Comparison of ENCODE assay signal across 8 cellular contexts in the genomic region with DNA sequence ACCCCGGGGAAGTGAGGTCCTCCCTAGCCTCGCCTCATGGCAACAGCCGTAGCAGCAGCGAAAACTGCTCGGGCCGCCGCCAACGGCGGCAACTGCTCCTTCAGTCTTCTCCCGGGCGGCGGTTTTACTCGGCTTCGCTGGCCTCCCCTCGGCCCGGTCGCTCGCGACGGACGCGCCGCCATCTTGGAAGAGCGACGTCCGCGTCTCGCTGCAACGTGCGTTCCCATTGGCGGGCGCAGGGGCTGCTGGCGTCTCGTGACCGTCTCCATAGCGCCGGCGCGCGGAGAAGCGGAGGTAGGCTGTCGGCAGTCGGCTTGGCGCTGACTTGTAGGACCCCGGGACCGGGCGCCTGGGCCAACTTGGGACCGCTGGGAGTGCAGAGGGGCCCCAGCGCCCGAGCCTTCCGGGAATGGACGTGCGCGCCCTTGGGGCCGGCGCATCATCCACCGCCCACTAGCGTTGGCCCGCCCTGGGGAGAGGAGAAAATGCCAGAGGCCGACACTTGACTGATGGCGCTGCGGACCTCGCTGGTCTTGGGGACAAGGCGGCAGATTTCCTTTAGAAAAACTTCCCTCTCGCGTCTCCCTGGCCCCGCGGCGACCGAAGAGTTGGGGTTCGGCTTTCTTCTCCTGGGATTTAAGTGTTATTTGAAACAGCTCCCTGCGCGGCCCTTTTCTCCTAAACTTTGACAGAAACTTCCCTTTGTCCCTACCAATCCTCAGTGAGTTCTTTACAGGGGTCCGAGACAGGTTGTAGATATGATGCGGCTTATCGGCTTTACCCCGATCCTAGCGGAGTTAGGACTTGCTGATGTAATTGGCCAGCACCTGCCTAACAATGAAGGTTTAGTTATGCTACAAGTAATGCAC. TPM values are rescaled to one million over a fixed set of nuclear protein-coding genes. Genes with fewer than 3 reads are reported as not detected.
DNase-seq lines count a peak whose midpoint lies in the region; FAIRE-seq and TF ChIP-seq lines count a peak whose summit lies in the region.

A gene with protein sequence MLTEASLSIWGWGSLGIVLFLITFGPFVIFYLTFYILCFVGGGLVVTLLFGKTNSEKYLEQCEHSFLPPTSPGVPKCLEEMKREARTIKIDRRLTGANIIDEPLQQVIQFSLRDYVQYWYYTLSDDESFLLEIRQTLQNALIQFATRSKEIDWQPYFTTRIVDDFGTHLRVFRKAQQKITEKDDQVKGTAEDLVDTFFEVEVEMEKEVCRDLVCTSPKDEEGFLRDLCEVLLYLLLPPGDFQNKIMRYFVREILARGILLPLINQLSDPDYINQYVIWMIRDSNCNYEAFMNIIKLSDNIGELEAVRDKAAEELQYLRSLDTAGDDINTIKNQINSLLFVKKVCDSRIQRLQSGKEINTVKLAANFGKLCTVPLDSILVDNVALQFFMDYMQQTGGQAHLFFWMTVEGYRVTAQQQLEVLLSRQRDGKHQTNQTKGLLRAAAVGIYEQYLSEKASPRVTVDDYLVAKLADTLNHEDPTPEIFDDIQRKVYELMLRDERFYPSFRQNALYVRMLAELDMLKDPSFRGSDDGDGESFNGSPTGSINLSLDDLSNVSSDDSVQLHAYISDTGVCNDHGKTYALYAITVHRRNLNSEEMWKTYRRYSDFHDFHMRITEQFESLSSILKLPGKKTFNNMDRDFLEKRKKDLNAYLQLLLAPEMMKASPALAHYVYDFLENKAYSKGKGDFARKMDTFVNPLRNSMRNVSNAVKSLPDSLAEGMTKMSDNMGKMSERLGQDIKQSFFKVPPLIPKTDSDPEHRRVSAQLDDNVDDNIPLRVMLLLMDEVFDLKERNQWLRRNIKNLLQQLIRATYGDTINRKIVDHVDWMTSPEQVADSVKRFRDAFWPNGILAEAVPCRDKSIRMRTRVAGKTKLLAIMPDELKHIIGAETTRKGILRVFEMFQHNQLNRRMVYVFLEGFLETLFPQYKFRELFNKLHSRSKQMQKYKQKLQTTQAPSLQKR (minus strand): TSS at position 193 of the 869 bp plus-strand sequence. CDS start 199 bp downstream, outside the sequence.

- peak; percentile 93 for FAIRE-seq in G401.6 (lab: Jason Lieb, UNC)

- no peak within 1 kb of the TSS for H2BK20ac ChIP-seq in H9 (ENCODE audit: low read depth, low read length, poor library complexity, severe bottlenecking)

- peaks cover 8% of the 10 kb centered on the region for H3K23me2 ChIP-seq in H9 (ENCODE audit: insufficient read length, low read depth, low read length, poor library complexity, severe bottlenecking)

- TF ChIP-seq RAD21 in neural cell (conservative IDR thresholded peaks at IDR 0.05): peak; percentile 35

- H3K9me3 ChIP-seq in H9 (ENCODE audit: control insufficient read depth, low read depth, low read length) (no peaks in the 10 kb centered on the region), neural cell (ENCODE audit: low read length) (no peaks in the 10 kb centered on the region), stomach (no peaks in the 10 kb centered on the region)

- H2BK15ac ChIP-seq in H9 (ENCODE audit: low read depth, low read length): no peak within 1 kb of the TSS

- no peaks in the 10 kb centered on the region; a peak in 1 of 5 replicates for H3K9me3 Mint-ChIP-seq in H9

- H3K79me2 ChIP-seq in H9 (ENCODE audit: insufficient read depth, low read length) (peaks cover 3% of the 10 kb centered on the region; the same call in 1 of the 2 replicates), neural cell (replicated peaks; ENCODE audit: insufficient read depth, low read length) (peaks cover 43% of the 10 kb centered on the region)

- H4K20me1 ChIP-seq in H9 (ENCODE audit: control insufficient read depth, insufficient read depth, insufficient read length) (no peaks in the 10 kb centered on the region), neural cell (ENCODE audit: insufficient read depth) (no peaks in the 10 kb centered on the region)

- no peaks in the 10 kb centered on the region for H3K27me3 ChIP-seq in H9 (ENCODE audit: insufficient read depth, low read length)
- no peaks in the 10 kb centered on the region for H3K27me3 ChIP-seq in neural cell (ENCODE audit: insufficient read depth, low read depth, low read length)
- no peaks in the 10 kb centered on the region for H3K27me3 ChIP-seq in stomach

- no peak within 1 kb of the TSS for H2BK5ac ChIP-seq in H9 (ENCODE audit: insufficient read length, low read length)

- H3F3A ChIP-seq in neural cell (ENCODE audit: insufficient read depth, low read length, poor library complexity, severe bottlenecking): no peaks in the 10 kb centered on the region

- peak within 1 kb of the TSS; percentile 90 for H3K9ac ChIP-seq in H9 (ENCODE audit: extremely low read depth, insufficient read length, low read length)
- peak within 1 kb of the TSS; percentile 93 for H3K9ac ChIP-seq in neural cell (ENCODE audit: low read length)

- no peaks in the 10 kb centered on the region for H3K9me2 ChIP-seq in neural cell (ENCODE audit: insufficient read depth, low read length)

- no peaks in the 10 kb centered on the region for H3K27me3 Mint-ChIP-seq in H9 (ENCODE audit: low read depth)

- no peak within 1 kb of the TSS for H4K91ac ChIP-seq in H9 (ENCODE audit: insufficient read length, low read depth, low read length)

- H3K4me1 ChIP-seq in H9 (ENCODE audit: insufficient read depth, low read length): peaks cover 3% of the 10 kb centered on the region; the same call in 1 of the 2 replicates
- H3K4me1 ChIP-seq in stomach: peaks cover 15 to 49% (median 31%) of the 10 kb centered on the region in 4 donors

- peak within 1 kb of the TSS; percentile 62 for H3K18ac ChIP-seq in H9 (ENCODE audit: insufficient read length, low read depth, low read length)

- H2AFZ ChIP-seq in H9 (ENCODE audit: low read length): no peak within 1 kb of the TSS
- peak within 1 kb of the TSS; percentile 94 for H2AFZ ChIP-seq in neural cell (ENCODE audit: low read depth, low read length)

- H3K4ac ChIP-seq in H9 (ENCODE audit: low read depth, low read length): no peak within 1 kb of the TSS; the same call in 1 of the 2 replicates

- H3K4me1 Mint-ChIP-seq in H9: peaks cover 21 to 23% of the 10 kb centered on the region in 2 experiments

- no peak within 1 kb of the TSS for H2BK12ac ChIP-seq in H9 (ENCODE audit: insufficient read length, low read depth, low read length)

- no peak within 1 kb of the TSS for H2BK120ac ChIP-seq in H9 (ENCODE audit: low read depth, low read length, poor library complexity, severe bottlenecking)

- peak within 1 kb of the TSS; percentile 89 for H3K4me3 ChIP-seq in neural cell (ENCODE audit: low read length)
- H3K4me3 ChIP-seq in stomach: peak within 1 kb of the TSS; percentile 58 to 87 (median 82)

- H3K27ac ChIP-seq in H9 (ENCODE audit: insufficient read length, low read depth, low read length): peak within 1 kb of the TSS; percentile 21
- peak within 1 kb of the TSS; percentile 91 for H3K27ac ChIP-seq in neural cell (ENCODE audit: low read length)
- H3K27ac ChIP-seq in stomach: peak within 1 kb of the TSS; percentile 85 to 98 (median 97)

- H3K27ac Mint-ChIP-seq in H9: peak within 1 kb of the TSS; percentile 95 to 99 (median 99)

- no peak within 1 kb of the TSS for H4K8ac ChIP-seq in H9 (replicated peaks; ENCODE audit: insufficient read length, low read depth, low read length)

- H3K56ac ChIP-seq in H9 (ENCODE audit: insufficient read length, low read depth, low read length): no peak within 1 kb of the TSS

- H3K4me3 Mint-ChIP-seq in H9: peak within 1 kb of the TSS; percentile 94 to 99

- H3K36me3 ChIP-seq in neural cell (ENCODE audit: insufficient read depth, low read length) (no peaks in the 10 kb centered on the region), stomach (no peaks in the 10 kb centered on the region)

- no peak within 1 kb of the TSS for H3K23ac ChIP-seq in H9 (ENCODE audit: insufficient read length, low read depth, low read length)

- TF ChIP-seq EP300 in neural cell (conservative IDR thresholded peaks at IDR 0.05; ENCODE audit: poor library complexity, severe bottlenecking): peak; percentile 56
- no peak for TF ChIP-seq EP300 in stomach (IDR thresholded peaks at IDR 0.05)

- H3K4me2 ChIP-seq in H9 (ENCODE audit: insufficient read depth, insufficient read length, low read length) (peak within 1 kb of the TSS; percentile 93), neural cell (ENCODE audit: low read length) (peak within 1 kb of the TSS; percentile 83)

- H3K36me3 Mint-ChIP-seq in H9 (ENCODE audit: insufficient read depth in 1 of 3, low read depth in 3 of 3): no peaks in the 10 kb centered on the region

- WGBS in H9 (ENCODE audit: extremely low coverage, insufficient read length, low lambda C conversion rate): no CpG with 5 or more reads among the region's 78 CpGs
- 0 to 1% (median 0%) methylated on average over 26 to 78 of the region's 78 CpGs for WGBS in stomach, 5 donors

- no peak for TF ChIP-seq POLR2A in stomach (IDR thresholded peaks at IDR 0.05)

- H2AK5ac ChIP-seq in H9 (ENCODE audit: insufficient read length, low read length): no peak within 1 kb of the TSS

- no peak within 1 kb of the TSS for H3T11ph ChIP-seq in H9 (ENCODE audit: low read length)

- peak; percentile 95 for DNase-seq in H9
- DNase-seq in M059J (ENCODE audit: low read depth): peak; percentile 93
- DNase-seq in SHP77 (lab: John Stamatoyannopoulos, UW): peak; percentile 92 to 98
- peak; percentile 96 for DNase-seq in activated effector memory CD4-positive, alpha-beta T cell treated with anti-CD3 and anti-CD28 coated beads, Interleukin-2, amount 50 U/mL, for 16 hours
- DNase-seq in fibroblast of the conjunctiva (ENCODE audit: low read depth): peak; percentile 83
- peak; percentile 92 for DNase-seq in stomach

- intact Hi-C loops in stomach (cut with DNase I; ENCODE audit: low total_unique reads): no loop called here

- H4K5ac ChIP-seq in H9 (ENCODE audit: insufficient read length, low read depth, low read length): peak within 1 kb of the TSS; percentile 17

- TF ChIP-seq CTCF in H9 (conservative IDR thresholded peaks at IDR 0.05) (peak; percentile 41; the same call in 2 of the 3 replicates), neural cell (IDR thresholded peaks at IDR 0.05; ENCODE audit: poor library complexity, severe bottlenecking) (peak; percentile 70), stomach (IDR thresholded peaks at IDR 0.05) (no peak)

- no peaks in the 10 kb centered on the region for H3K79me1 ChIP-seq in H9 (ENCODE audit: insufficient read depth, low read depth, low read length, poor library complexity, severe bottlenecking)

- H3K14ac ChIP-seq in H9 (ENCODE audit: insufficient read depth, low read length): peak within 1 kb of the TSS; percentile 62

RNA-seq across cellular contexts. Expression of the gene that starts here (rescaled TPM):
- 29.0 and 29.6 TPM in 2 replicates for total RNA-seq in H9 (2021)
- total RNA-seq in M059J (2014; rRNA removed; shearing (Covaris generic)): 18.5 and 36.1 TPM in 2 replicates
- polyA plus RNA-seq in neural cell: 50.6 and 51.7 TPM in 2 replicates
- 104 and 106 TPM in 2 replicates for polyA minus RNA-seq in neural cell
- 100 to 1,000 TPM in 2 of 5 donors, 10 to 100 TPM in 3; 26.8 to 115 (median 43.7) TPM for total RNA-seq in stomach
- 1 to 10 TPM; 6.0 to 7.2 (median 6.8) TPM for polyA plus RNA-seq in stomach

Comparison
In these comparisons a context has a peak if more than half of its experiments do, and no peak if none do; other contexts are left out.
1. Peak in every context shown above with its lines: DNase-seq, H3K4me3 ChIP-seq and H3K27ac ChIP-seq.
2. H3K27ac ChIP-seq: peak in every context shown above with its lines; median percentile 97 in stomach; 91 in neural cell; 21 in H9.
3. CTCF ChIP-seq: peak in H9 (single experiment) and neural cell (single experiment); none in stomach (0 of 7).